Comparison of ENCODE assay signal across 11 cellular contexts in the genomic region with DNA sequence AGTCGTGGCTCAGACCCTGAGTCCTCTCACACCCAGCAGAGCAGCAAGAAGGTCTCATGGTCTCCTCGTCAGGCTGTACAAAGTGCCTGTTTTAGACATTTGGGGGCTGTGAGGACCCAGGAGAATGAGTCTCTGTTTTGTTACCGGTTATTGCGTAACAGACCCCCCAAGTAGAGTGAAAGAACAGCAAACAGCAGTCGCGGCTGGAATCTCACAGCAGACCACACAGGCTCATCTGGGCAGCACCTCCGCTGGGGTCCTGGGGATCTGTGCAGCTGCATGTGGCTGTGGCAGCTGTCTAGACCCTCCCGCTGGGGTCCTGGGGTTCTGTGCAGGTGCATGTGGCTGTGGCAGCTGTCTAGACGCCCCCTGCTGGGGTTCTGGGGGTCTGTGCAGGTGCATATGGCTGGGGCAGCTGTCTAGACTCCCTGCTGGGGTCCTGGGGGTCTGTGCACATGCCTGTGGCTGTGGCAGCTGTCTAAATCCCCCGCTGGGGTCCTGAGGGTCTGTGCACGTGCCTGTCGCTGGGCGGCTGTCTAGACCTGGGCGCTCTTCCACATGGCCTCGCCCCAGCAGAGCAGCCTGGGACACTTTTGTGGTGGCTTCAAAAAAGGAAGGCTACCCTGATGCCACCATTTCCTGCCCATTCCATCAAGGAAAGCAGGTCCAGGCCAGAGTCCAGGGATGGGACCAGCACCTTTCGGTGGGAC. TPM values are rescaled to one million over a fixed set of nuclear protein-coding genes. Genes with fewer than 3 reads are reported as not detected.
DNase-seq lines count a peak whose midpoint lies in the region; ATAC-seq and TF ChIP-seq lines count a peak whose summit lies in the region.
"Had no signal": no experiment of that assay in that cellular context is flagged by ENCODE, and none has a peak within 500 bp of the region (broad histone marks: within the 10 kb centered on the region; RNA-seq: fewer than 3 reads in every experiment).

No MANE protein-coding gene starts in this region.

- no peak for DNase-seq in right atrium auricular region (ENCODE audit: low spot score)
- no peak for DNase-seq in Right ventricle myocardium inferior (ENCODE audit: missing footprints)
- peak; percentile 36 for DNase-seq in NCI-H345 treated with DMSO at 0.1 percent for 48 hours (lab: John Stamatoyannopoulos, UW; ENCODE audit: unreplicated experiment)
- peak; percentile 20 for DNase-seq in fibroblast of mammary gland (ENCODE audit: low read depth)
- DNase-seq in tibial artery = peak; percentile 15 to 56
- no peak for DNase-seq in NCI-H446 (lab: John Stamatoyannopoulos, UW)
- no peak for DNase-seq in UCSD-AML1 (lab: John Stamatoyannopoulos, UW; ENCODE audit: unreplicated experiment)
- DNase-seq: activated CD4-positive, alpha-beta T cell treated with anti-CD3 and anti-CD28 coated beads for 1 hour; NCI-H2227 treated with DMSO at 0.1 percent for 48 hours had no signal

- intact Hi-C loops in Right ventricle myocardium inferior (cut with DNase I) (loop anchor here (2.0 kb wide), 1 partner anchor 21 kb away; no protein-coding TSS in a partner anchor), tibial artery (cut with DNase I; ENCODE audit: low total_unique reads) (no loop called here)

- ATAC-seq in Right ventricle myocardium inferior (no peak), GM19035 (IDR thresholded peaks at IDR 0.05; ENCODE audit: unreplicated experiment) (no peak)
- ATAC-seq: stimulated activated memory B cell treated with anti-CD40 and anti-IgM and Interleukin-4, amounts not matched to agents 10 μg/mL and 1 μg/mL and 100 μg/mL, for 72 hours had no signal

- H3K27ac ChIP-seq in right atrium auricular region (peak overlapping the region; percentile 88 to 96), tibial artery (no peak overlapping the region)

- peaks cover 0 to 52% of the 10 kb centered on the region in 2 donors for H3K4me1 ChIP-seq in right atrium auricular region
- peaks cover 0 to 3% (median 0%) of the 10 kb centered on the region in 4 donors for H3K4me1 ChIP-seq in tibial artery

- H3K36me3 ChIP-seq in right atrium auricular region = peaks cover 74% of the 10 kb centered on the region
- peaks cover 38 to 89% (median 48%) of the 10 kb centered on the region in 3 donors for H3K36me3 ChIP-seq in tibial artery

- H3K9me3 ChIP-seq in right atrium auricular region (no peaks in the 10 kb centered on the region), tibial artery (no peaks in the 10 kb centered on the region)

- TF ChIP-seq CTCF in right atrium auricular region (IDR thresholded peaks at IDR 0.05) (peak; percentile 8 to 45), fibroblast of mammary gland (conservative IDR thresholded peaks at IDR 0.05; ENCODE audit: control insufficient read depth, insufficient read depth, low read depth, low read length) (no peak), tibial artery (IDR thresholded peaks at IDR 0.05) (no peak)

- no peaks in the 10 kb centered on the region for H3K27me3 ChIP-seq in right atrium auricular region
- no peaks in the 10 kb centered on the region for H3K27me3 ChIP-seq in tibial artery

- H3K4me3 ChIP-seq in right atrium auricular region (no peak overlapping the region), fibroblast of mammary gland (ENCODE audit: control insufficient read depth, low read depth, low read length) (no peak overlapping the region), tibial artery (no peak overlapping the region)

RNA-seq across cellular contexts. Expression of gene ENTPD6, which starts 24.7 kb away (rescaled TPM):
- total RNA-seq in right atrium auricular region = 100 to 1,000 TPM in 1 of 2 donors, 10 to 100 TPM in 1; 75.9 to 116 TPM
- 132 TPM for total RNA-seq in Right ventricle myocardium inferior

RNA-seq across cellular contexts. Expression of gene PYGB, which starts 27.7 kb away (rescaled TPM):
- 100 to 1,000 TPM; 145 to 174 TPM for total RNA-seq in right atrium auricular region
- 174 TPM for total RNA-seq in Right ventricle myocardium inferior

Comparison
In these comparisons a context has a peak if more than half of its experiments do, and no peak if none do; other contexts are left out.
1. DNase-seq: peak in NCI-H345 treated with DMSO at 0.1 percent for 48 hours (single experiment), fibroblast of mammary gland (single experiment) and tibial artery (2 of 2); none in right atrium auricular region (single experiment), Right ventricle myocardium inferior (single experiment), NCI-H446 (0 of 2) and UCSD-AML1 (single experiment).
2. H3K27ac ChIP-seq: peak in right atrium auricular region (2 of 2); none in tibial artery (0 of 2).
3. CTCF ChIP-seq: peak in right atrium auricular region (2 of 2); none in fibroblast of mammary gland (single experiment) and tibial artery (0 of 2).